ENCODE assay signal across 16 cellular contexts in the genomic region with DNA sequence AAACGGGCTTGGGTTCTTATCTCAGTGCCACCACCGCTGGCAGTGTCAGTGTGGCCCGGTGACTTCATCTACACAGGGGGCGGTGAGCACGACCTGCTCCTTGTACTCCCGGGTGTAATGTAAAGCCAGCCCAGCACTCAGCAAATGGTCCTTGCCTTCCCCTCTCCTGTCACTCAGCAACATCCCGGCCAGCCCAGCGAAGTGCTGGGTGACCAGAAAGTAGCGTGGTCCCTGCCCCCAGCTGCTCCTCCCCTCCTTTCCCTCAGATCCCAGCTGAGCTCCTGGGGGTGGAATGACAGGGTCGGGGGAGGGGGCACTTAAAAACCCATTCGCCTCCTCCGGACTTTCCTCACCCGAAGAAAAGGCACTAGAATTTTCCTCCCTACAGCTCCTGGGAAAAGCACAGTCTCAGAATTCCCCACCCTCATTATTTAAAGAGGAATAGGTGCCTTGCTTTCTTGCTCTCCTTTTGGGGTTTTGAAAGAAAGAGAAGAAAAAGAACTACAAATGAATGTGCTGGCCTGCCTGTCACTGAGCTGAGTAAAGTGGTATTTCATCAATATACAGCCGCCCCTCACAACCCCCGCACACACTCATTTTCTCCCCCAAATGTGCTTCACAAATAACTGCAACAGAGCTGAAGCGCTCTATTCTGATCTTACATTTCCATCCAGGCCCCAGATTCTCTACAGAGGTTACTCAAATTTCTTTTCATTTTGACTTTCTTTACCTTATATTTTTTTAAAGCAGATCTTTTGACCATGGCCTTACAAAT. TPM values are rescaled to one million over a fixed set of nuclear protein-coding genes. Genes with fewer than 3 reads are reported as not detected.
A peak's percentile ranks its signal among the peaks of the same experiment; 100 is the strongest.
DNase-seq lines count a peak whose midpoint lies in the region; ATAC-seq and TF ChIP-seq lines count a peak whose summit lies in the region.
"Had no signal": no experiment of that assay in that cellular context is flagged by ENCODE, and none has a peak within 500 bp of the region (broad histone marks: within the 10 kb centered on the region; RNA-seq: fewer than 3 reads in every experiment).

No MANE protein-coding gene starts in this region.

- ATAC-seq in GM23338: peak; percentile 38

- H3K27ac ChIP-seq in GM23338 (ENCODE audit: low read depth) (no peak overlapping the region), neural progenitor cell (no peak overlapping the region)
- H3K27ac ChIP-seq: tibial nerve had no signal

- peak overlapping the region; percentile 69 for H3K4me2 ChIP-seq in GM23338
- peak overlapping the region; percentile 55 for H3K4me2 ChIP-seq in neural progenitor cell

- H3K79me2 ChIP-seq in GM23338 (replicated peaks; ENCODE audit: insufficient read depth) (no peaks in the 10 kb centered on the region), neural progenitor cell (ENCODE audit: low read depth) (no peaks in the 10 kb centered on the region)

- H3K9me3 Mint-ChIP-seq in GM23338 (peaks cover 2% of the 10 kb centered on the region; the same call in 1 of the 3 replicates), neural progenitor cell (no peaks in the 10 kb centered on the region)
- no peaks in the 10 kb centered on the region for H3K9me3 Mint-ChIP-seq in activated naive CD8-positive, alpha-beta T cell treated with anti-CD3 and anti-CD28 coated beads for 36 hours
- H3K9me3 Mint-ChIP-seq: activated B cell treated with CpG ODN at 0.5 μM for 24 hours; central memory CD8-positive, alpha-beta T cell; neural crest cell had no signal

- H4K20me1 ChIP-seq in GM23338 (replicated peaks; ENCODE audit: insufficient read depth): no peaks in the 10 kb centered on the region
- peaks cover 24% of the 10 kb centered on the region for H4K20me1 ChIP-seq in neural progenitor cell (ENCODE audit: low read depth)

- H3K36me3 ChIP-seq in GM23338 (ENCODE audit: insufficient read depth): no peaks in the 10 kb centered on the region
- no peaks in the 10 kb centered on the region for H3K36me3 ChIP-seq in neural progenitor cell
- H3K36me3 ChIP-seq: tibial nerve had no signal

- H3K9ac ChIP-seq in neural progenitor cell: no peak overlapping the region

- H2AFZ ChIP-seq in GM23338: no peak overlapping the region
- no peak overlapping the region for H2AFZ ChIP-seq in neural progenitor cell (replicated peaks)

- no peaks in the 10 kb centered on the region for H3K9me2 ChIP-seq in GM23338 (ENCODE audit: insufficient read depth)

- H3F3A ChIP-seq in GM23338 (replicated peaks; ENCODE audit: low read depth) (no peaks in the 10 kb centered on the region), neural progenitor cell (ENCODE audit: low read depth) (peaks cover 7% of the 10 kb centered on the region)

- no peak overlapping the region; the same call in 2 of the 3 replicates for H3K4me3 Mint-ChIP-seq in GM23338
- H3K4me3 Mint-ChIP-seq in activated naive CD8-positive, alpha-beta T cell treated with anti-CD3 and anti-CD28 coated beads for 36 hours: no peak overlapping the region
- H3K4me3 Mint-ChIP-seq in neural progenitor cell: no peak overlapping the region
- H3K4me3 Mint-ChIP-seq: central memory CD8-positive, alpha-beta T cell had no signal

- H3K27me3 Mint-ChIP-seq in GM23338 (ENCODE audit: insufficient read depth, low read depth, poor library complexity) (peaks cover 8% of the 10 kb centered on the region), neural progenitor cell (ENCODE audit: insufficient read depth, low read depth) (peaks cover 7% of the 10 kb centered on the region)
- H3K27me3 Mint-ChIP-seq in activated naive CD8-positive, alpha-beta T cell treated with anti-CD3 and anti-CD28 coated beads for 36 hours: peaks cover 20% of the 10 kb centered on the region

- peaks cover 56% of the 10 kb centered on the region for H3K4me1 Mint-ChIP-seq in GM23338
- H3K4me1 Mint-ChIP-seq in activated naive CD8-positive, alpha-beta T cell treated with anti-CD3 and anti-CD28 coated beads for 36 hours: peaks cover 33% of the 10 kb centered on the region
- peaks cover 62% of the 10 kb centered on the region for H3K4me1 Mint-ChIP-seq in neural progenitor cell

- no peaks in the 10 kb centered on the region for H3K9me3 ChIP-seq in neural progenitor cell (ENCODE audit: low read depth)
- H3K9me3 ChIP-seq: tibial nerve had no signal

- H3K27me3 ChIP-seq in GM23338 (ENCODE audit: insufficient read depth): peaks cover 5% of the 10 kb centered on the region
- H3K27me3 ChIP-seq in neural progenitor cell: no peaks in the 10 kb centered on the region

- H3K27ac Mint-ChIP-seq in GM23338 (no peak overlapping the region; the same call in 1 of the 2 replicates), neural progenitor cell (no peak overlapping the region)
- H3K27ac Mint-ChIP-seq in activated naive CD8-positive, alpha-beta T cell treated with anti-CD3 and anti-CD28 coated beads for 36 hours: peak overlapping the region; percentile 44
- H3K27ac Mint-ChIP-seq: activated B cell treated with CpG ODN at 0.5 μM for 24 hours had no signal

- H3K36me3 Mint-ChIP-seq in GM23338 (ENCODE audit: low read depth) (no peaks in the 10 kb centered on the region; the same call in 2 of the 3 replicates), neural progenitor cell (no peaks in the 10 kb centered on the region)
- no peaks in the 10 kb centered on the region for H3K36me3 Mint-ChIP-seq in activated naive CD8-positive, alpha-beta T cell treated with anti-CD3 and anti-CD28 coated beads for 36 hours

- H3K4me3 ChIP-seq in GM23338 (peak overlapping the region; percentile 32; the same call in 1 of the 2 replicates), neural progenitor cell (no peak overlapping the region)
- H3K4me3 ChIP-seq: skin epidermis, tibial nerve had no signal

- peaks cover 27% of the 10 kb centered on the region for H3K4me1 ChIP-seq in GM23338 (ENCODE audit: insufficient read depth)
- H3K4me1 ChIP-seq in neural progenitor cell: peaks cover 30% of the 10 kb centered on the region

- DNase-seq in activated CD4-positive, alpha-beta T cell treated with anti-CD3 and anti-CD28 coated beads, Interleukin-2, amount 50 U/mL, for 48 hours: peak; percentile 30 to 55
- no peak for DNase-seq in activated CD4-positive, alpha-beta T cell treated with anti-CD3 and anti-CD28 coated beads, Interleukin-2, amount 50 U/mL, for 4 hours
- DNase-seq in GM23338 (ENCODE audit: low spot score): peak; percentile 37
- no peak for DNase-seq in activated naive CD8-positive, alpha-beta T cell treated with anti-CD3 and anti-CD28 coated beads for 36 hours
- DNase-seq in neural progenitor cell (ENCODE audit: low spot score): peak; percentile 52
- DNase-seq in T-helper 2 cell: no peak
- DNase-seq in kidney tubule cell (ENCODE audit: low spot score): no peak
- DNase-seq in activated CD8-positive, alpha-beta memory T cell treated with anti-CD3 and anti-CD28 coated beads, Interleukin-2, amount 50 U/mL, for 48 hours: no peak
- DNase-seq: activated B cell treated with CpG ODN at 0.5 μM for 24 hours; activated gamma-delta T cell; NCI-H2029; NK-92 treated with Interleukin-12 subunit alpha and Interleukin-12 subunit beta, amount 100 ng/mL, for 24 hours had no signal

- TF ChIP-seq CTCF in GM23338 (conservative IDR thresholded peaks at IDR 0.05; ENCODE audit: low read depth in 2 of 2) (no peak), neural progenitor cell (IDR thresholded peaks at IDR 0.05) (no peak)

TF ChIP-seq in GM23338, 12 proteins besides CTCF, POLR2A, EP300 and RAD21 (continues in another document):
- TF ChIP-seq EZH2phosphoT487 (IDR thresholded peaks at IDR 0.05; ENCODE audit: unreplicated experiment) (no peak), ZNF331 (CRISPR knock-in tag; IDR thresholded peaks at IDR 0.05; ENCODE audit: low read depth) (no peak), JUNB (IDR thresholded peaks at IDR 0.05; ENCODE audit: unreplicated experiment) (no peak), STAT1 (IDR thresholded peaks at IDR 0.05; ENCODE audit: unreplicated experiment) (no peak), POLR2AphosphoS5 (IDR thresholded peaks at IDR 0.05; ENCODE audit: low read depth) (no peak), CREB1 (CRISPR knock-in tag; IDR thresholded peaks at IDR 0.05; ENCODE audit: low read depth) (no peak), ZNF114 (CRISPR knock-in tag; IDR thresholded peaks at IDR 0.05) (no peak), NANOG (IDR thresholded peaks at IDR 0.05; ENCODE audit: borderline replicate concordance) (no peak)
- TF ChIP-seq, protein P1, sequence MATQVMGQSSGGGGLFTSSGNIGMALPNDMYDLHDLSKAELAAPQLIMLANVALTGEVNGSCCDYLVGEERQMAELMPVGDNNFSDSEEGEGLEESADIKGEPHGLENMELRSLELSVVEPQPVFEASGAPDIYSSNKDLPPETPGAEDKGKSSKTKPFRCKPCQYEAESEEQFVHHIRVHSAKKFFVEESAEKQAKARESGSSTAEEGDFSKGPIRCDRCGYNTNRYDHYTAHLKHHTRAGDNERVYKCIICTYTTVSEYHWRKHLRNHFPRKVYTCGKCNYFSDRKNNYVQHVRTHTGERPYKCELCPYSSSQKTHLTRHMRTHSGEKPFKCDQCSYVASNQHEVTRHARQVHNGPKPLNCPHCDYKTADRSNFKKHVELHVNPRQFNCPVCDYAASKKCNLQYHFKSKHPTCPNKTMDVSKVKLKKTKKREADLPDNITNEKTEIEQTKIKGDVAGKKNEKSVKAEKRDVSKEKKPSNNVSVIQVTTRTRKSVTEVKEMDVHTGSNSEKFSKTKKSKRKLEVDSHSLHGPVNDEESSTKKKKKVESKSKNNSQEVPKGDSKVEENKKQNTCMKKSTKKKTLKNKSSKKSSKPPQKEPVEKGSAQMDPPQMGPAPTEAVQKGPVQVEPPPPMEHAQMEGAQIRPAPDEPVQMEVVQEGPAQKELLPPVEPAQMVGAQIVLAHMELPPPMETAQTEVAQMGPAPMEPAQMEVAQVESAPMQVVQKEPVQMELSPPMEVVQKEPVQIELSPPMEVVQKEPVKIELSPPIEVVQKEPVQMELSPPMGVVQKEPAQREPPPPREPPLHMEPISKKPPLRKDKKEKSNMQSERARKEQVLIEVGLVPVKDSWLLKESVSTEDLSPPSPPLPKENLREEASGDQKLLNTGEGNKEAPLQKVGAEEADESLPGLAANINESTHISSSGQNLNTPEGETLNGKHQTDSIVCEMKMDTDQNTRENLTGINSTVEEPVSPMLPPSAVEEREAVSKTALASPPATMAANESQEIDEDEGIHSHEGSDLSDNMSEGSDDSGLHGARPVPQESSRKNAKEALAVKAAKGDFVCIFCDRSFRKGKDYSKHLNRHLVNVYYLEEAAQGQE (IDR thresholded peaks at IDR 0.05; ENCODE audit: unreplicated experiment): no peak

RNA-seq across cellular contexts. Expression of a gene that starts 7.0 kb away (rescaled TPM):
- total RNA-seq in GM23338 (2014; rRNA removed; shearing (Covaris generic)): 1.9 and 4.0 TPM in 2 replicates
- polyA plus RNA-seq in GM23338 (2016; fragmentation: Nextera tagmentation; extraction: Ambion mirVana): 3.0 and 3.1 TPM in 2 replicates
- under 1 TPM; 0.02 to 0.04 TPM for total RNA-seq in activated naive CD8-positive, alpha-beta T cell treated with anti-CD3 and anti-CD28 coated beads for 36 hours
- 4.3 and 4.7 TPM in 2 replicates for total RNA-seq in neural progenitor cell (ENCODE audit: low replicate concordance)

Comparison
In these comparisons a context has a peak if more than half of its experiments do, and no peak if none do; other contexts are left out.
1. DNase-seq: peak in activated CD4-positive, alpha-beta T cell treated with anti-CD3 and anti-CD28 coated beads, Interleukin-2, amount 50 U/mL, for 48 hours (2 of 2), GM23338 (single experiment) and neural progenitor cell (single experiment); none in activated CD4-positive, alpha-beta T cell treated with anti-CD3 and anti-CD28 coated beads, Interleukin-2, amount 50 U/mL, for 4 hours (0 of 2), activated naive CD8-positive, alpha-beta T cell treated with anti-CD3 and anti-CD28 coated beads for 36 hours (single experiment), T-helper 2 cell (0 of 5), kidney tubule cell (single experiment) and activated CD8-positive, alpha-beta memory T cell treated with anti-CD3 and anti-CD28 coated beads, Interleukin-2, amount 50 U/mL, for 48 hours (single experiment).